Comparison of ENCODE assay signal across 24 cellular contexts in the genomic region with DNA sequence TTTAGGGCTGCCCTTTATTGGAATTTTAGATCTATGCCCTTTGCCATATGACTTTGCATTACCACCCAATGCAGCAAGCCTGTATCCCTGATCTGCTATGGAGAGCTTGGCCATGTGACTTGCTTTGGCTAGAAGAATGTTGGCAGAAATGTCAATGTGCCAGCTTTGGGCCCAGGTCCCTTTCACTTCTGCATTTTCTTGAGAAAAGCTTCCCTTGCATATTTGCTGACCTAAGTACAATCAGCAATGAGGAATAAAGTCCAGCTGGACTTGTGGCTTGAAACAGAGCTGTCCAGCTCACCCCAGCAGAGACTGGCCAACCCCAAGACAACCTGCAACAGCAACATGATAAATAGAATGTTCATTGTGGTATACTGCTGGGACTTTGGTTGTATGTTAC.
DNase-seq lines count a peak whose midpoint lies in the region; ATAC-seq and TF ChIP-seq lines count a peak whose summit lies in the region.
"Had no signal": no experiment of that assay in that cellular context is flagged by ENCODE, and none has a peak within 500 bp of the region (broad histone marks: within the 10 kb centered on the region; RNA-seq: fewer than 3 reads in every experiment).

No MANE protein-coding gene starts in this region.

- H3K27me3 ChIP-seq in naive thymus-derived CD4-positive, alpha-beta T cell (ENCODE audit: control insufficient read depth in 2 of 2, insufficient read depth in 2 of 2, low read length in 2 of 2) = no peaks in the 10 kb centered on the region
- peaks cover 30% of the 10 kb centered on the region for H3K27me3 ChIP-seq in A673 (replicated peaks; ENCODE audit: insufficient read depth, low read depth, low read length, poor library complexity)
- H3K27me3 ChIP-seq: BE2C, brain microvascular endothelial cell, SJSA1, thyroid gland had no signal

- H3K4me1 Mint-ChIP-seq in naive thymus-derived CD4-positive, alpha-beta T cell = no peaks in the 10 kb centered on the region
- H3K4me1 Mint-ChIP-seq: activated naive CD4-positive, alpha-beta T cell treated with anti-CD3 and anti-CD28 coated beads, Interleukin-2, amount 10 ng/mL, durations not matched to agents 7 days and 5 days had no signal

- H3K36me3 ChIP-seq in naive thymus-derived CD4-positive, alpha-beta T cell (ENCODE audit: control insufficient read depth in 2 of 3, insufficient read depth in 3 of 3, low read length in 3 of 3) = no peaks in the 10 kb centered on the region
- H3K36me3 ChIP-seq in A673 (ENCODE audit: insufficient read depth, low read length, poor library complexity, severe bottlenecking) = no peaks in the 10 kb centered on the region
- H3K36me3 ChIP-seq: BE2C, brain microvascular endothelial cell, SJSA1, thyroid gland had no signal

- ATAC-seq in left ventricle myocardium superior (peak; percentile 33), left cardiac atrium (no peak), HG03432 (IDR thresholded peaks at IDR 0.05; ENCODE audit: unreplicated experiment) (no peak)
- no peak for ATAC-seq in naive thymus-derived CD4-positive, alpha-beta T cell
- ATAC-seq: Panc1 had no signal

- no peaks in the 10 kb centered on the region for H3K36me3 Mint-ChIP-seq in naive thymus-derived CD4-positive, alpha-beta T cell
- H3K36me3 Mint-ChIP-seq: activated CD4-positive, alpha-beta memory T cell treated with anti-CD3 and anti-CD28 coated beads for 36 hours; activated naive CD4-positive, alpha-beta T cell treated with anti-CD3 and anti-CD28 coated beads, Interleukin-2, amount 10 ng/mL, durations not matched to agents 7 days and 5 days had no signal

- peak overlapping the region; percentile 57 for H3K27ac ChIP-seq in VCaP
- no peak overlapping the region for H3K27ac ChIP-seq in naive thymus-derived CD4-positive, alpha-beta T cell (ENCODE audit: low read depth, low read length)
- H3K27ac ChIP-seq in A673 (ENCODE audit: low read depth, low read length, poor library complexity, severe bottlenecking) = no peak overlapping the region
- H3K27ac ChIP-seq: brain microvascular endothelial cell, SJSA1, thyroid gland had no signal

- peak; percentile 26 for DNase-seq in left ventricle myocardium superior
- DNase-seq in left cardiac atrium = no peak
- DNase-seq in medulla oblongata (ENCODE audit: extremely low spot score) = peak; percentile 63
- DNase-seq in DMS79 treated with DMSO at 0.1 percent for 48 hours (lab: John Stamatoyannopoulos, UW) = no peak
- DNase-seq in naive thymus-derived CD4-positive, alpha-beta T cell = no peak
- no peak for DNase-seq in A673 (ENCODE audit: low spot score)
- DNase-seq: activated CD4-positive, alpha-beta memory T cell treated with anti-CD3 and anti-CD28 coated beads for 36 hours; activated CD4-positive, CD25-positive, alpha-beta regulatory T cell treated with anti-CD3 and anti-CD28 coated beads, Interleukin-2, amount 50 U/mL, for 72 hours; activated CD8-positive, alpha-beta memory T cell treated with anti-CD3 and anti-CD28 coated beads, Interleukin-2, amount 50 U/mL, for 4 hours; activated naive CD4-positive, alpha-beta T cell treated with anti-CD3 and anti-CD28 coated beads, Interleukin-2, amount 10 ng/mL, durations not matched to agents 7 days and 5 days; amniotic stem cell; BE2C; brain microvascular endothelial cell; GDM1; H7; stimulated activated CD4-positive, alpha-beta T cell treated with anti-CD3 and anti-CD28 coated beads, Interleukin-15, amount 100 ng/mL, for 24 hours; thyroid gland had no signal

- H3K4me1 ChIP-seq in naive thymus-derived CD4-positive, alpha-beta T cell (ENCODE audit: control insufficient read depth in 2 of 2, insufficient read depth in 2 of 2, low read length in 2 of 2) = no peaks in the 10 kb centered on the region
- H3K4me1 ChIP-seq in A673 (ENCODE audit: insufficient read depth, low read length, poor library complexity, severe bottlenecking) = no peaks in the 10 kb centered on the region
- H3K4me1 ChIP-seq: BE2C, SJSA1, thyroid gland had no signal

- peaks cover 0 to 4% (median 0%) of the 10 kb centered on the region in 5 donors for H3K27me3 Mint-ChIP-seq in naive thymus-derived CD4-positive, alpha-beta T cell
- H3K27me3 Mint-ChIP-seq: activated CD4-positive, alpha-beta memory T cell treated with anti-CD3 and anti-CD28 coated beads for 36 hours; activated naive CD4-positive, alpha-beta T cell treated with anti-CD3 and anti-CD28 coated beads, Interleukin-2, amount 10 ng/mL, durations not matched to agents 7 days and 5 days had no signal

- BruUV-seq in A673 (replicated peaks; lab: Mats Ljungman, UMichigan) = no TSS peak

- TF ChIP-seq CTCF in VCaP (conservative IDR thresholded peaks at IDR 0.05) (no peak), A673 (conservative IDR thresholded peaks at IDR 0.05; ENCODE audit: low read depth, low read length) (no peak)

- intact Hi-C loops in left ventricle myocardium superior (cut with micrococcal nuclease) = no loop called here
- intact Hi-C loops in left cardiac atrium (cut with DNase I) = no loop called here
- intact Hi-C loops in naive thymus-derived CD4-positive, alpha-beta T cell (cut with micrococcal nuclease) = no loop called here
- intact Hi-C loops in A673 (cut with micrococcal nuclease; ENCODE audit: unreplicated experiment) = no loop called here

- H3K4me3 Mint-ChIP-seq in naive thymus-derived CD4-positive, alpha-beta T cell = no peak overlapping the region
- H3K4me3 Mint-ChIP-seq: activated CD4-positive, alpha-beta memory T cell treated with anti-CD3 and anti-CD28 coated beads for 36 hours; activated naive CD4-positive, alpha-beta T cell treated with anti-CD3 and anti-CD28 coated beads, Interleukin-2, amount 10 ng/mL, durations not matched to agents 7 days and 5 days; activated T-helper 1 cell treated with anti-CD3 and anti-CD28 coated beads, Interleukin-12 subunit alpha, Interleukin-12 subunit beta, Interleukin-2, Interleukin-4 antibody, amounts not matched to agents 30 ng/mL and 10 ng/mL and 1 ng/mL, durations not matched to agents 14 hours and 24 hours and 36 hours; stimulated activated naive CD8-positive, alpha-beta T cell treated with anti-CD3 and anti-CD28 coated beads, Interleukin-15, Interleukin-2, amounts not matched to agents 100 ng/mL and 50 ng/mL, for 24 hours had no signal

- no peaks in the 10 kb centered on the region for H3K9me3 ChIP-seq in naive thymus-derived CD4-positive, alpha-beta T cell (ENCODE audit: control insufficient read depth in 2 of 3, low read length in 3 of 3)
- H3K9me3 ChIP-seq in A673 (ENCODE audit: low read depth, low read length, poor library complexity, severe bottlenecking) = no peaks in the 10 kb centered on the region
- H3K9me3 ChIP-seq: BE2C, SJSA1, thyroid gland had no signal

- H3K27ac Mint-ChIP-seq in naive thymus-derived CD4-positive, alpha-beta T cell = no peak overlapping the region
- H3K27ac Mint-ChIP-seq: activated CD4-positive, alpha-beta memory T cell treated with anti-CD3 and anti-CD28 coated beads for 36 hours; activated naive CD4-positive, alpha-beta T cell treated with anti-CD3 and anti-CD28 coated beads, Interleukin-2, amount 10 ng/mL, durations not matched to agents 7 days and 5 days; activated T-helper 1 cell treated with anti-CD3 and anti-CD28 coated beads, Interleukin-12 subunit alpha, Interleukin-12 subunit beta, Interleukin-2, Interleukin-4 antibody, amounts not matched to agents 30 ng/mL and 10 ng/mL and 1 ng/mL, durations not matched to agents 14 hours and 24 hours and 36 hours; stimulated activated naive CD8-positive, alpha-beta T cell treated with anti-CD3 and anti-CD28 coated beads, Interleukin-15, Interleukin-2, amounts not matched to agents 100 ng/mL and 50 ng/mL, for 24 hours had no signal

- no peak overlapping the region for H3K4me3 ChIP-seq in naive thymus-derived CD4-positive, alpha-beta T cell (ENCODE audit: low read length)
- no peak overlapping the region for H3K4me3 ChIP-seq in A673 (ENCODE audit: low read depth, low read length, poor library complexity, severe bottlenecking)
- H3K4me3 ChIP-seq: lung, SJSA1, thyroid gland had no signal

- POLR2A ChIA-PET in naive thymus-derived CD4-positive, alpha-beta T cell (lab: Charles Lee) = no interaction called here
- POLR2A ChIA-PET in A673 (lab: Charles Lee; ENCODE audit: low non-redundant PET) = no interaction called here

- peaks cover 0 to 2% (median 0%) of the 10 kb centered on the region in 11 donors for H3K9me3 Mint-ChIP-seq in naive thymus-derived CD4-positive, alpha-beta T cell
- H3K9me3 Mint-ChIP-seq: activated CD4-positive, alpha-beta memory T cell treated with anti-CD3 and anti-CD28 coated beads for 36 hours; activated naive CD4-positive, alpha-beta T cell treated with anti-CD3 and anti-CD28 coated beads, Interleukin-2, amount 10 ng/mL, durations not matched to agents 7 days and 5 days; activated T-helper 1 cell treated with anti-CD3 and anti-CD28 coated beads, Interleukin-12 subunit alpha, Interleukin-12 subunit beta, Interleukin-2, Interleukin-4 antibody, amounts not matched to agents 30 ng/mL and 10 ng/mL and 1 ng/mL, durations not matched to agents 14 hours and 24 hours and 36 hours; stimulated activated naive CD8-positive, alpha-beta T cell treated with anti-CD3 and anti-CD28 coated beads, Interleukin-15, Interleukin-2, amounts not matched to agents 100 ng/mL and 50 ng/mL, for 24 hours had no signal

- CTCF ChIA-PET in naive thymus-derived CD4-positive, alpha-beta T cell (lab: Charles Lee) = no interaction called here
- CTCF ChIA-PET in A673 (lab: Charles Lee) = interaction anchor here (0.5 kb wide), 1 partner anchor 816 kb away, joined by 3 read pairs; no protein-coding TSS in a partner anchor

Comparison
In these comparisons a context has a peak if more than half of its experiments do, and no peak if none do; other contexts are left out.
1. DNase-seq: peak in left ventricle myocardium superior (single experiment) and medulla oblongata (single experiment); none in left cardiac atrium (single experiment), DMS79 treated with DMSO at 0.1 percent for 48 hours (single experiment), naive thymus-derived CD4-positive, alpha-beta T cell (0 of 9) and A673 (single experiment).